In the genomic region with DNA sequence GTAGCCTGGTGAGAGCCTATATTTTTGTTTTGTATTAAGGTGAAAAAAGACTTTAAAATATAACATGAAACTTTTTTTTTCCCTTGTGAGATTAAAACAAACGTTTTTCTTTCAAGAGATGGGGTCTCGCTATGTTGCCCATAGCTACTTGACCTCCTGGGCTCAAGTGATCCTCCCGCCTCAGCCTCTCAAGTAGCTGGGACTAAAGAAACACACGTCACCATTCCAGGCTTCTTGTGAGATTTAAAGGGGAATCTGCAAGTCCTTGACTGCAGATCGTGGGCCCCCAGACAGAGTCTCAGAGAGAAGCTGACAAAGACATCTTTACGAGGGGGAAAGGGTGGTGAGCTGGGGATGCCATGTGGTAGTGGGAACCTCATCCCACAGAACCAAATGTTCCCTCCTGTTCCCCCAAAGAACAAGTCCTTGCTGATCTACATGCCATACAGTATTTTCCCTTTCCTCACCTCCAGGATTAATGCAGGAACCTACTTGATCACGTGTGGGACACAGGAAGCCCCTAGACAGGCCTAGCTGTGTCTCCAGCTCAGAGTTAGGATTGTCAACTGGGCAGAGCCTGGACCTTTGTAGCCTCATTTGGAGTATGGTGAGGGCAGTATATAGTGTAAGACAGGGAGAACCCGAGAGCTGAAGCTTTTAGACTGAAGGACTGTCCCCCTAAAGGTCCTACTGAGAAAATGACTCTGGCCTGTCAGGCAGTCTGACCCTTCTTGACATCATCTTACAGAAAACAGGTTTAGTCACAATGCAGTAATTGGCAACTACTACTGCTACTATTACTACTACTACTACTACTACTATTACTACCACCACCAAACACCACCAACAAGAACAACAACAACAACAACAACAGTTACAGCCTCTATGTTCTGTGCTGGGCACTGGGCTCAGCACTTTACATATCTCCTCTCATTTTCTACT, we compare ENCODE assay signal across 9 cellular contexts. TPM values are rescaled to one million over a fixed set of nuclear protein-coding genes. Genes with fewer than 3 reads are reported as not detected.
A peak's percentile ranks its signal among the peaks of the same experiment; 100 is the strongest.
DNase-seq lines count a peak whose midpoint lies in the region; FAIRE-seq and TF ChIP-seq lines count a peak whose summit lies in the region.
"Had no signal": no experiment of that assay in that cellular context is flagged by ENCODE, and none has a peak within 500 bp of the region (broad histone marks: within the 10 kb centered on the region; RNA-seq: fewer than 3 reads in every experiment).

No MANE protein-coding gene starts in this region.

- no peak overlapping the region for H2AFZ ChIP-seq in SU-DHL-6 (ENCODE audit: low read depth, low read length, severe bottlenecking)

- FAIRE-seq in HTR-8/SVneo (lab: Jason Lieb, UNC): no peak

- no peaks in the 10 kb centered on the region for H3K9me2 ChIP-seq in SU-DHL-6 (replicated peaks; ENCODE audit: insufficient read depth, low read length)

- TF ChIP-seq CTCF in GM12864 (IDR thresholded peaks at IDR 0.05; ENCODE audit: low read depth, low read length, missing control alignments) (no peak), SU-DHL-6 (IDR thresholded peaks at IDR 0.05; ENCODE audit: insufficient read depth, low read length, poor library complexity, severe bottlenecking) (no peak), endodermal cell (conservative IDR thresholded peaks at IDR 0.05) (no peak)

- WGBS in endodermal cell (ENCODE audit: insufficient coverage in 1 of 2, insufficient read length in 1 of 2), 2 experiments: 88 to 95% methylated on average over 7 to 8 of the region's 8 CpGs

- H3K27ac Mint-ChIP-seq in endodermal cell: no peak overlapping the region

- H3K27me3 Mint-ChIP-seq in endodermal cell (ENCODE audit: insufficient read depth): peaks cover 4% of the 10 kb centered on the region

- H3K9me3 Mint-ChIP-seq in endodermal cell: no peaks in the 10 kb centered on the region

- H3K9me3 ChIP-seq in SU-DHL-6 (ENCODE audit: insufficient read depth, low read length): no peaks in the 10 kb centered on the region
- H3K9me3 ChIP-seq in endodermal cell (ENCODE audit: control insufficient read depth, low read length): no peaks in the 10 kb centered on the region
- no peaks in the 10 kb centered on the region for H3K9me3 ChIP-seq in skeletal muscle tissue (ENCODE audit: control insufficient read depth in 3 of 3, low read length in 3 of 3)

- DNase-seq in GM12864 (ENCODE audit: low read depth) (no peak), endodermal cell (peak; percentile 45), RPMI8226 (no peak), NCI-H2081 (lab: John Stamatoyannopoulos, UW) (no peak), HTR-8/SVneo (ENCODE audit: insufficient read length, low spot score) (no peak), occipital lobe (lab: John Stamatoyannopoulos, UW) (no peak)

- H3K79me2 ChIP-seq in SU-DHL-6 (ENCODE audit: insufficient read depth, low read length): peaks cover 71% of the 10 kb centered on the region

- H3F3A ChIP-seq in SU-DHL-6 (ENCODE audit: insufficient read depth): peaks cover 25% of the 10 kb centered on the region

- peaks cover 5% of the 10 kb centered on the region for H3K36me3 Mint-ChIP-seq in endodermal cell (ENCODE audit: low read depth)

- H3K27me3 ChIP-seq in SU-DHL-6 (ENCODE audit: low read length): no peaks in the 10 kb centered on the region
- H3K27me3 ChIP-seq in endodermal cell (ENCODE audit: control insufficient read depth, insufficient read depth, low read length, poor library complexity, severe bottlenecking): no peaks in the 10 kb centered on the region
- H3K27me3 ChIP-seq in skeletal muscle tissue (ENCODE audit: control insufficient read depth in 3 of 3, insufficient read depth in 3 of 3, low read length in 3 of 3): no peaks in the 10 kb centered on the region

- no peaks in the 10 kb centered on the region; the same call in 1 of the 2 replicates for H4K20me1 ChIP-seq in SU-DHL-6 (ENCODE audit: low read depth, low read length)

- H3K4me3 Mint-ChIP-seq in endodermal cell: no peak overlapping the region

- H3K36me3 ChIP-seq in SU-DHL-6 (ENCODE audit: low read length) (no peaks in the 10 kb centered on the region), endodermal cell (ENCODE audit: control insufficient read depth, insufficient read depth, low read length) (no peaks in the 10 kb centered on the region), skeletal muscle tissue (ENCODE audit: control insufficient read depth in 3 of 3, insufficient read depth in 3 of 3, low read length in 3 of 3) (peaks cover 0 to 2% (median 0%) of the 10 kb centered on the region in 3 donors)

- H3K4me3 ChIP-seq in GM12864 (ENCODE audit: low read depth, low read length) (peak overlapping the region; percentile 79), SU-DHL-6 (ENCODE audit: insufficient read depth, low read length, poor library complexity, severe bottlenecking) (no peak overlapping the region), endodermal cell (ENCODE audit: low read length) (no peak overlapping the region), skeletal muscle tissue (ENCODE audit: low read length in 3 of 3) (peak overlapping the region; percentile 60 to 74 (median 70))

- peak overlapping the region; percentile 84 for H3K4me2 ChIP-seq in SU-DHL-6 (ENCODE audit: low read depth, low read length, poor library complexity, severe bottlenecking)

- peaks cover 28% of the 10 kb centered on the region for H3K4me1 Mint-ChIP-seq in endodermal cell

- H3K27ac ChIP-seq in SU-DHL-6 (ENCODE audit: low read depth, low read length) (peak overlapping the region; percentile 75), endodermal cell (ENCODE audit: low read depth, low read length) (no peak overlapping the region), skeletal muscle tissue (ENCODE audit: low read depth, low read length) (peak overlapping the region; percentile 88)

- peak overlapping the region; percentile 65 for H3K9ac ChIP-seq in SU-DHL-6 (ENCODE audit: low read length)
- H3K9ac ChIP-seq in endodermal cell (ENCODE audit: extremely low read depth, low read length, poor library complexity, severe bottlenecking): no peak overlapping the region
- H3K9ac ChIP-seq in skeletal muscle tissue (ENCODE audit: low read depth in 1 of 3, low read length in 3 of 3): peak overlapping the region; percentile 83 to 92 (median 91)

- H3K4me1 ChIP-seq in endodermal cell (ENCODE audit: control insufficient read depth, insufficient read depth, low read length) (peaks cover 3% of the 10 kb centered on the region), skeletal muscle tissue (ENCODE audit: control insufficient read depth in 3 of 3, insufficient read depth in 3 of 3, low read length in 3 of 3) (peaks cover 79 to 85% (median 82%) of the 10 kb centered on the region in 3 donors)

RNA-seq across cellular contexts. Expression of a gene that starts 4.1 kb away (rescaled TPM):
- total RNA-seq in endodermal cell: 1 to 10 TPM; 4.6 to 5.5 TPM
- polyA plus RNA-seq in endodermal cell (2013, experiment 1 of 2): 5.3 TPM
- 4.0 TPM for polyA plus RNA-seq in endodermal cell (2013, experiment 2 of 2)
- total RNA-seq in skeletal muscle tissue: 1.6 TPM
- 1.2 TPM for total RNA-seq in occipital lobe

RNA-seq across cellular contexts. Expression of a gene that starts 50.9 kb away (rescaled TPM):
- total RNA-seq in endodermal cell (under 1 TPM in 1 of 2 donors, not detected in 1; 0.18 TPM), skeletal muscle tissue (not detected), occipital lobe (not detected)
- polyA plus RNA-seq in endodermal cell (2013, experiment 1 of 2): not detected
- not detected for polyA plus RNA-seq in endodermal cell (2013, experiment 2 of 2)
- total RNA-seq: RPMI7951 had no signal

Comparison
In these comparisons a context has a peak if more than half of its experiments do, and no peak if none do; other contexts are left out.
1. H3K4me3 ChIP-seq: peak in GM12864 (single experiment) and skeletal muscle tissue (3 of 3); none in SU-DHL-6 (single experiment) and endodermal cell (single experiment).